ENCODE assay signal across 8 cellular contexts in genomic region chr16:66608241-66609138, GRCh38. TPM values are rescaled to one million over a fixed set of nuclear protein-coding genes. Genes with fewer than 3 reads are reported as not detected.
DNase-seq lines count a peak whose midpoint lies in the region; ATAC-seq, FAIRE-seq and TF ChIP-seq lines count a peak whose summit lies in the region.

No MANE protein-coding gene starts in this region.

- POLR2A ChIA-PET in AG04449 (lab: Yijun Ruan, JAX), result interaction anchor here (0.6 to 2.1 kb wide), 2 partner anchors 9 to 42 kb away, joined by 3 to 7 read pairs; no protein-coding TSS in a partner anchor

- peak; percentile 40 for ATAC-seq in GM18858 (IDR thresholded peaks at IDR 0.05; ENCODE audit: unreplicated experiment)
- ATAC-seq in omental fat pad (ENCODE audit: low FRiP score), result peak; percentile 45

- FAIRE-seq in frontal cortex (lab: Jason Lieb, UNC), result no peak

- H3K4me1 ChIP-seq in testis, result peaks cover 25% of the 10 kb centered on the region

- peak; percentile 95 for TF ChIP-seq CTCF in AG04449 (IDR thresholded peaks at IDR 0.05; ENCODE audit: insufficient read depth, low read length, missing control alignments)
- peak in 1 of 3 donors; percentile 42 for TF ChIP-seq CTCF in omental fat pad (IDR thresholded peaks at IDR 0.05)
- TF ChIP-seq CTCF in testis (IDR thresholded peaks at IDR 0.05), result peak; percentile 75 to 92 (median 84)

- CTCF ChIA-PET in AG04449 (lab: Yijun Ruan, JAX), result interaction anchor here (0.6 to 8.1 kb wide), 64 partner anchors 9 to 478 kb away, joined by 3 to 96 read pairs (median 5); partner anchors contain the start of genes CKLF, CMTM1, CMTM2 and CMTM4

- 38 to 52% methylated on average over 10 to 17 of the region's 17 CpGs for WGBS in testis, 2 donors

- no peak for TF ChIP-seq POLR2A in testis (IDR thresholded peaks at IDR 0.05)

- no peaks in the 10 kb centered on the region for H3K27me3 ChIP-seq in testis

- DNase-seq in AG04449 (ENCODE audit: low read depth, low spot score) (peak; percentile 51), KBM-7 (peak; percentile 95), SHP77 treated with DMSO at 0.1 percent for 48 hours (lab: John Stamatoyannopoulos, UW) (peak; percentile 37), frontal cortex (ENCODE audit: low spot score in 2 of 2) (peak; percentile 69 to 84), omental fat pad (ENCODE audit: low spot score) (peak; percentile 71), testis (peak; percentile 94)
- DNase-seq in activated effector memory CD4-positive, alpha-beta T cell treated with anti-CD3 and anti-CD28 coated beads, Interleukin-2, amount 50 U/mL, for 16 hours, result peak; percentile 93

- in situ Hi-C loops in KBM-7 (cut with MboI; ENCODE audit: low pct_unique_long_range_greater_than_20kb, low sequenced_read_pairs), result no loop called here

- H3K27ac ChIP-seq in testis, result peak overlapping the region; percentile 29 to 60

- no peaks in the 10 kb centered on the region for H3K36me3 ChIP-seq in testis (ENCODE audit: low read depth, missing control alignments)

- intact Hi-C loops in testis (cut with DNase I; ENCODE audit: low total_unique reads), result loop anchor here (10.0 kb wide), 1 partner anchor 124 kb away; no protein-coding TSS in a partner anchor

- no peak overlapping the region for H3K4me3 ChIP-seq in AG04449 (ENCODE audit: low read depth, low read length)
- H3K4me3 ChIP-seq in testis, result no peak overlapping the region

- H3K9me3 ChIP-seq in testis, result no peaks in the 10 kb centered on the region

RNA-seq across cellular contexts. Expression of gene CMTM3, which starts 4.0 kb away (rescaled TPM):
- 3.3 TPM for total RNA-seq in frontal cortex
- total RNA-seq in omental fat pad, result 10 to 100 TPM; 28.9 to 53.4 (median 43.5) TPM
- total RNA-seq in testis, result 100 to 1,000 TPM; 137 to 182 TPM
- polyA plus RNA-seq in testis (ENCODE audit: insufficient read depth, low read depth, low replicate concordance), result 149 TPM

RNA-seq across cellular contexts. Expression of gene CMTM2, which starts 29.2 kb away (rescaled TPM):
- not detected for total RNA-seq in frontal cortex
- 1 to 10 TPM in 3 of 4 donors, not detected in 1; 1.1 to 5.7 (median 1.2) TPM for total RNA-seq in omental fat pad
- 100 to 1,000 TPM; 307 to 454 TPM for total RNA-seq in testis
- 1,249 TPM for polyA plus RNA-seq in testis (ENCODE audit: insufficient read depth, low read depth, low replicate concordance)

RNA-seq across cellular contexts. Expression of gene CMTM1, which starts 42.3 kb away (rescaled TPM):
- 4.1 TPM for total RNA-seq in frontal cortex
- total RNA-seq in omental fat pad, result 1 to 10 TPM in 2 of 4 donors, under 1 TPM in 2; 0.93 to 1.1 (median 0.98) TPM
- 10 to 100 TPM; 24.0 to 47.5 TPM for total RNA-seq in testis
- 103 TPM for polyA plus RNA-seq in testis (ENCODE audit: insufficient read depth, low read depth, low replicate concordance)

RNA-seq across cellular contexts. Expression of gene CKLF, which starts 56.1 kb away (rescaled TPM):
- total RNA-seq in frontal cortex (33.0 TPM), omental fat pad (10 to 100 TPM; 31.6 to 68.4 (median 49.2) TPM), testis (10 to 100 TPM; 49.5 to 71.5 TPM)
- polyA plus RNA-seq in testis (ENCODE audit: insufficient read depth, low read depth, low replicate concordance), result 128 TPM

RNA-seq across cellular contexts. Expression of gene TK2, which starts 58.6 kb away (rescaled TPM):
- 20.0 TPM for total RNA-seq in frontal cortex
- 10 to 100 TPM; 39.9 to 69.7 (median 56.0) TPM for total RNA-seq in omental fat pad
- total RNA-seq in testis, result 10 to 100 TPM; 51.7 to 66.8 TPM
- 73.4 TPM for polyA plus RNA-seq in testis (ENCODE audit: insufficient read depth, low read depth, low replicate concordance)

Comparison
In these comparisons a context has a peak if more than half of its experiments do, and no peak if none do; other contexts are left out.
1. DNase-seq: peak in every context shown above with its lines; median percentile 95 in KBM-7; 94 in testis; 93 in activated effector memory CD4-positive, alpha-beta T cell treated with anti-CD3 and anti-CD28 coated beads, Interleukin-2, amount 50 U/mL, for 16 hours; 76 in frontal cortex; 71 in omental fat pad; 51 in AG04449; 37 in SHP77 treated with DMSO at 0.1 percent for 48 hours.
2. RNA of gene CMTM2, which starts 29.2 kb away (total RNA-seq): 307 to 454 TPM in testis; 1.1 to 5.7 TPM in omental fat pad and not detected in frontal cortex (single experiment); every median in the first group is over 10 times any median in the second.